In the genomic region with DNA sequence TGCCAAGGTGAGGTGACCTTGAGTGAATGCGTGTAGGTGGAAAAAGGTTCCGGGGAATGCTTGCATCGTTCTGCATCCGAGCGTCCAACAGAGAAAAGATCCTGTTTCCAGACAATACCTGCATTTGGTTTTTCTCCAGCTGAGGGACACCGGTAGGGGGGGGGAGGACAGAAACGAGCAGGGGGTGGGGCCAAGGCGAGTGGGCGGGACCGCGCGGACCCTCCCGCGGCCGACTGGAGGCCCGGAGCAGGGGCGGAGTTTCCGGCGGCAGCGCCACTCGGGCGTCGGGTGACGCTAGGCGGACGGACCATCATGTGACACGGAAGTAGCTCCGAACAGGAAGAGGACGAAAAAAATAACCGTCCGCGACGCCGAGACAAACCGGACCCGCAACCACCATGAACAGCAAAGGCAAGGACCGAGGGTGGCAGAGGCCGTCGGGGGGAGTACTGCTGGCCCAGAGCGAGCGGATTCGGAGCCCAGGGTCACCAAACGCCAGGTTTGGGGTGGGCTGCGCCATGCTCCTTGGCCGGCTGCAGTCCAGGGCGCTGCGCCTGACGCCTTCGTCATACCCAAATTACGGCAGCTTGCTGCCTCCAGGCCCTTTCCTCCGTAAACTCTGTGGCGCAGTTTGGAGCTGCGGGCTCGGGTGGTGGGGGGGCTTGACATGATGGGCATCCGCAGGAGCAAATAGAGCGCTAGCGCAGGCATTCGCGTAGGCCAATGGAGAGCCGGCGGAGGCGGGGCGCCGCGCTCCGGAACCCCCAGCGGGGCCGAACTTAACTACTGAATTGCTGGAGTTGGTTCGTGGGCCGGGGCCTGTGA, we compare ENCODE assay signal across 1 cellular context.
TF ChIP-seq lines count a peak whose summit lies in the region.

A gene with protein sequence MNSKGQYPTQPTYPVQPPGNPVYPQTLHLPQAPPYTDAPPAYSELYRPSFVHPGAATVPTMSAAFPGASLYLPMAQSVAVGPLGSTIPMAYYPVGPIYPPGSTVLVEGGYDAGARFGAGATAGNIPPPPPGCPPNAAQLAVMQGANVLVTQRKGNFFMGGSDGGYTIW (plus strand): TSS at position 317 of the 825 bp plus-strand sequence. CDS start 82 bp downstream, at position 399.

TF ChIP-seq in HepG2, 621 proteins besides CTCF, POLR2A, EP300 and RAD21 (continued from another document):
- TF ChIP-seq, protein P1, sequence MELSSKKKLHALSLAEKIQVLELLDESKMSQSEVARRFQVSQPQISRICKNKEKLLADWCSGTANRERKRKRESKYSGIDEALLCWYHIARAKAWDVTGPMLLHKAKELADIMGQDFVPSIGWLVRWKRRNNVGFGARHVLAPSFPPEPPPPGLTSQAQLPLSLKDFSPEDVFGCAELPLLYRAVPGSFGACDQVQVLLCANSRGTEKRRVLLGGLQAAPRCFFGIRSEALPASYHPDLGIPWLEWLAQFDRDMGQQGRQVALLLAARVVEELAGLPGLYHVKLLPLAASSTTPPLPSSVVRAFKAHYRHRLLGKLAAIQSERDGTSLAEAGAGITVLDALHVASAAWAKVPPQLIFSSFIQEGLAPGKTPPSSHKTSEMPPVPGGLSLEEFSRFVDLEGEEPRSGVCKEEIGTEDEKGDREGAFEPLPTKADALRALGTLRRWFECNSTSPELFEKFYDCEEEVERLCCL (CRISPR knock-in tag; IDR thresholded peaks at IDR 0.05; ENCODE audit: borderline replicate concordance) = no peak
- TF ChIP-seq, protein P2, sequence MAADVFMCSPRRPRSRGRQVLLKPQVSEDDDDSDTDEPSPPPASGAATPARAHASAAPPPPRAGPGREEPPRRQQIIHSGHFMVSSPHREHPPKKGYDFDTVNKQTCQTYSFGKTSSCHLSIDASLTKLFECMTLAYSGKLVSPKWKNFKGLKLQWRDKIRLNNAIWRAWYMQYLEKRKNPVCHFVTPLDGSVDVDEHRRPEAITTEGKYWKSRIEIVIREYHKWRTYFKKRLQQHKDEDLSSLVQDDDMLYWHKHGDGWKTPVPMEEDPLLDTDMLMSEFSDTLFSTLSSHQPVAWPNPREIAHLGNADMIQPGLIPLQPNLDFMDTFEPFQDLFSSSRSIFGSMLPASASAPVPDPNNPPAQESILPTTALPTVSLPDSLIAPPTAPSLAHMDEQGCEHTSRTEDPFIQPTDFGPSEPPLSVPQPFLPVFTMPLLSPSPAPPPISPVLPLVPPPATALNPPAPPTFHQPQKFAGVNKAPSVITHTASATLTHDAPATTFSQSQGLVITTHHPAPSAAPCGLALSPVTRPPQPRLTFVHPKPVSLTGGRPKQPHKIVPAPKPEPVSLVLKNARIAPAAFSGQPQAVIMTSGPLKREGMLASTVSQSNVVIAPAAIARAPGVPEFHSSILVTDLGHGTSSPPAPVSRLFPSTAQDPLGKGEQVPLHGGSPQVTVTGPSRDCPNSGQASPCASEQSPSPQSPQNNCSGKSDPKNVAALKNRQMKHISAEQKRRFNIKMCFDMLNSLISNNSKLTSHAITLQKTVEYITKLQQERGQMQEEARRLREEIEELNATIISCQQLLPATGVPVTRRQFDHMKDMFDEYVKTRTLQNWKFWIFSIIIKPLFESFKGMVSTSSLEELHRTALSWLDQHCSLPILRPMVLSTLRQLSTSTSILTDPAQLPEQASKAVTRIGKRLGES (CRISPR knock-in tag; IDR thresholded peaks at IDR 0.05; ENCODE audit: borderline replicate concordance) = no peak
- TF ChIP-seq MZF1 (CRISPR knock-in tag; IDR thresholded peaks at IDR 0.05; ENCODE audit: borderline replicate concordance) (no peak), SIX4 (CRISPR knock-in tag; IDR thresholded peaks at IDR 0.05) (no peak), ZNF589 (CRISPR knock-in tag; conservative IDR thresholded peaks at IDR 0.05) (no peak), ZNF468 (CRISPR knock-in tag; IDR thresholded peaks at IDR 0.05) (peak; percentile 84; the same call in 1 of the 2 replicates), ZNF776 (CRISPR knock-in tag; IDR thresholded peaks at IDR 0.05) (peak; percentile 68; the same call in 1 of the 2 replicates), ZNF260 (CRISPR knock-in tag; IDR thresholded peaks at IDR 0.05; ENCODE audit: borderline replicate concordance, low read depth) (no peak), ZNF230 (CRISPR knock-in tag; IDR thresholded peaks at IDR 0.05) (no peak; the same call in 1 of the 2 replicates), ZNF839 (CRISPR knock-in tag; IDR thresholded peaks at IDR 0.05; ENCODE audit: borderline replicate concordance) (0 out of 2 replicates have a peak, but pooled peaks have one; percentile 75), KDM2A (CRISPR knock-in tag; IDR thresholded peaks at IDR 0.05; ENCODE audit: borderline replicate concordance, low read depth) (peak; percentile 75; the same call in 1 of the 2 replicates), ZNF644 (CRISPR knock-in tag; IDR thresholded peaks at IDR 0.05; ENCODE audit: low read depth) (no peak), ZNF878 (CRISPR knock-in tag; IDR thresholded peaks at IDR 0.05) (peak; percentile 61; the same call in 1 of the 2 replicates)
- TF ChIP-seq, protein P3, sequence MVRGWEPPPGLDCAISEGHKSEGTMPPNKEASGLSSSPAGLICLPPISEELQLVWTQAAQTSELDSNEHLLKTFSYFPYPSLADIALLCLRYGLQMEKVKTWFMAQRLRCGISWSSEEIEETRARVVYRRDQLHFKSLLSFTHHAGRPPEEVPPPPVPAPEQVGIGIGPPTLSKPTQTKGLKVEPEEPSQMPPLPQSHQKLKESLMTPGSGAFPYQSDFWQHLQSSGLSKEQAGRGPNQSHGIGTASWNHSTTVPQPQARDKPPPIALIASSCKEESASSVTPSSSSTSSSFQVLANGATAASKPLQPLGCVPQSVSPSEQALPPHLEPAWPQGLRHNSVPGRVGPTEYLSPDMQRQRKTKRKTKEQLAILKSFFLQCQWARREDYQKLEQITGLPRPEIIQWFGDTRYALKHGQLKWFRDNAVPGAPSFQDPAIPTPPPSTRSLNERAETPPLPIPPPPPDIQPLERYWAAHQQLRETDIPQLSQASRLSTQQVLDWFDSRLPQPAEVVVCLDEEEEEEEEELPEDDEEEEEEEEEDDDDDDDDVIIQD (CRISPR knock-in tag; IDR thresholded peaks at IDR 0.05; ENCODE audit: low read depth) = peak; percentile 17; the same call in 1 of the 2 replicates
- TF ChIP-seq, protein P4, sequence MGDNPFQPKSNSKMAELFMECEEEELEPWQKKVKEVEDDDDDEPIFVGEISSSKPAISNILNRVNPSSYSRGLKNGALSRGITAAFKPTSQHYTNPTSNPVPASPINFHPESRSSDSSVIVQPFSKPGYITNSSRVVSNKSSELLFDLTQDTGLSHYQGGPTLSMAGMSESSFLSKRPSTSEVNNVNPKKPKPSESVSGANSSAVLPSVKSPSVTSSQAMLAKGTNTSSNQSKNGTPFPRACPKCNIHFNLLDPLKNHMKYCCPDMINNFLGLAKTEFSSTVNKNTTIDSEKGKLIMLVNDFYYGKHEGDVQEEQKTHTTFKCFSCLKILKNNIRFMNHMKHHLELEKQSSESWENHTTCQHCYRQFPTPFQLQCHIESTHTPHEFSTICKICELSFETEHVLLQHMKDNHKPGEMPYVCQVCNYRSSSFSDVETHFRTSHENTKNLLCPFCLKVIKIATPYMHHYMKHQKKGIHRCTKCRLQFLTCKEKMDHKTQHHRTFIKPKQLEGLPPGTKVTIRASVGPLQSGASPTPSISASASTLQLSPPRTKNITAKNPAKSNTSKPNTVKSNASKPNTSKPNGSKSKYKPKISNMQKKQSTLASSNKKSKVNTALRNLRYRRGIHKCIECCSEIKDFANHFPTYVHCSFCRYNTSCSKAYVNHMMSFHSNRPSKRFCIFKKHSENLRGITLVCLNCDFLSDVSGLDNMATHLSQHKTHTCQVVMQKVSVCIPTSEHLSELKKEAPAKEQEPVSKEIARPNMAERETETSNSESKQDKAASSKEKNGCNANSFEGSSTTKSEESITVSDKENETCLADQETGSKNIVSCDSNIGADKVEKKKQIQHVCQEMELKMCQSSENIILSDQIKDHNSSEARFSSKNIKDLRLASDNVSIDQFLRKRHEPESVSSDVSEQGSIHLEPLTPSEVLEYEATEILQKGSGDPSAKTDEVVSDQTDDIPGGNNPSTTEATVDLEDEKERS (CRISPR knock-in tag; IDR thresholded peaks at IDR 0.05) = no peak
- TF ChIP-seq, protein P5, sequence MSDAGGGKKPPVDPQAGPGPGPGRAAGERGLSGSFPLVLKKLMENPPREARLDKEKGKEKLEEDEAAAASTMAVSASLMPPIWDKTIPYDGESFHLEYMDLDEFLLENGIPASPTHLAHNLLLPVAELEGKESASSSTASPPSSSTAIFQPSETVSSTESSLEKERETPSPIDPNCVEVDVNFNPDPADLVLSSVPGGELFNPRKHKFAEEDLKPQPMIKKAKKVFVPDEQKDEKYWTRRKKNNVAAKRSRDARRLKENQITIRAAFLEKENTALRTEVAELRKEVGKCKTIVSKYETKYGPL (CRISPR knock-in tag; IDR thresholded peaks at IDR 0.05) = 0 out of 2 replicates have a peak, but pooled peaks have one; percentile 45
